ENCODE assay signal across 19 cellular contexts in genomic region chr18:58851874-58852273, GRCh38.
"Had no signal": no experiment of that assay in that cellular context is flagged by ENCODE, and none has a peak within 500 bp of the region (broad histone marks: within the 10 kb centered on the region; RNA-seq: fewer than 3 reads in every experiment).

No MANE protein-coding gene starts in this region.

- H3K36me3 Mint-ChIP-seq: activated CD4-positive, alpha-beta memory T cell treated with anti-CD3 and anti-CD28 coated beads for 36 hours; naive B cell; stimulated activated memory B cell treated with anti-CD40 and anti-IgM and Interleukin-4, amounts not matched to agents 10 μg/mL and 1 μg/mL and 100 μg/mL, for 72 hours had no signal

- DNase-seq: activated CD4-positive, alpha-beta memory T cell treated with anti-CD3 and anti-CD28 coated beads for 36 hours; activated CD4-positive, alpha-beta T cell treated with anti-CD3 and anti-CD28 coated beads for 36 hours; activated effector memory CD4-positive, alpha-beta T cell treated with Interleukin-2 at 50 U/mL for 16 hours; activated T-cell treated with anti-CD3 and anti-CD28 coated beads, Interleukin-2, amount 50 U/mL, for 24 hours; effector memory CD8-positive, alpha-beta T cell; islet precursor cell; mammary epithelial cell; naive B cell; retina; stimulated activated CD4-positive, alpha-beta T cell treated with anti-CD3 and anti-CD28 coated beads, Interleukin-2, amount 100 ng/mL, for 48 hours; T-helper 17 cell; WERI-Rb-1 had no signal

- H3K9me3 ChIP-seq: neutrophil, tibial nerve, vagina had no signal

- H3K27me3 ChIP-seq: tibial nerve, vagina had no signal

- ATAC-seq: activated CD4-positive, alpha-beta T cell treated with anti-CD3 and anti-CD28 coated beads for 36 hours; activated naive CD4-positive, alpha-beta T cell treated with anti-CD3 and anti-CD28 coated beads, Interleukin-2, amount 50 U/mL, for 72 hours; effector memory CD8-positive, alpha-beta T cell; left lobe of liver; stimulated activated memory B cell treated with anti-CD40 and anti-IgM and Interleukin-4, amounts not matched to agents 10 μg/mL and 1 μg/mL and 100 μg/mL, for 72 hours; T-helper 17 cell had no signal

- H3K36me3 ChIP-seq: neutrophil, tibial nerve, vagina, WERI-Rb-1 had no signal

- H3K27ac Mint-ChIP-seq: activated CD4-positive, alpha-beta memory T cell treated with anti-CD3 and anti-CD28 coated beads for 36 hours; activated CD4-positive, alpha-beta T cell treated with anti-CD3 and anti-CD28 coated beads for 36 hours; activated naive CD4-positive, alpha-beta T cell treated with anti-CD3 and anti-CD28 coated beads, Interleukin-2, amount 50 U/mL, for 72 hours; activated T-cell treated with anti-CD3 and anti-CD28 coated beads, Interleukin-2, amount 50 U/mL, for 24 hours; dendritic cell treated with granulocyte-macrophage colony-stimulating factor and Interleukin-4, amounts not matched to agents 40 ng/mL and 50 ng/mL, for 4 days; effector memory CD8-positive, alpha-beta T cell; naive B cell; stimulated activated memory B cell treated with anti-CD40 and anti-IgM and Interleukin-4, amounts not matched to agents 10 μg/mL and 1 μg/mL and 100 μg/mL, for 72 hours; T-helper 17 cell had no signal

- H3K4me3 Mint-ChIP-seq: activated CD4-positive, alpha-beta memory T cell treated with anti-CD3 and anti-CD28 coated beads for 36 hours; activated CD4-positive, alpha-beta T cell treated with anti-CD3 and anti-CD28 coated beads for 36 hours; activated T-cell treated with anti-CD3 and anti-CD28 coated beads, Interleukin-2, amount 50 U/mL, for 24 hours; dendritic cell treated with granulocyte-macrophage colony-stimulating factor and Interleukin-4, amounts not matched to agents 40 ng/mL and 50 ng/mL, for 4 days; effector memory CD8-positive, alpha-beta T cell; naive B cell; stimulated activated memory B cell treated with anti-CD40 and anti-IgM and Interleukin-4, amounts not matched to agents 10 μg/mL and 1 μg/mL and 100 μg/mL, for 72 hours; T-helper 17 cell had no signal

- H3K27ac ChIP-seq: neutrophil, vagina, WERI-Rb-1 had no signal

- H3K27me3 Mint-ChIP-seq: stimulated activated memory B cell treated with anti-CD40 and anti-IgM and Interleukin-4, amounts not matched to agents 10 μg/mL and 1 μg/mL and 100 μg/mL, for 72 hours had no signal

- H3K4me3 ChIP-seq: tibial nerve, vagina had no signal

- H3K9me3 Mint-ChIP-seq: activated CD4-positive, alpha-beta memory T cell treated with anti-CD3 and anti-CD28 coated beads for 36 hours; activated naive CD4-positive, alpha-beta T cell treated with anti-CD3 and anti-CD28 coated beads, Interleukin-2, amount 50 U/mL, for 72 hours; activated T-cell treated with anti-CD3 and anti-CD28 coated beads, Interleukin-2, amount 50 U/mL, for 24 hours; dendritic cell treated with granulocyte-macrophage colony-stimulating factor and Interleukin-4, amounts not matched to agents 40 ng/mL and 50 ng/mL, for 4 days; effector memory CD8-positive, alpha-beta T cell; naive B cell; stimulated activated memory B cell treated with anti-CD40 and anti-IgM and Interleukin-4, amounts not matched to agents 10 μg/mL and 1 μg/mL and 100 μg/mL, for 72 hours had no signal
